ENCODE assay signal across 15 cellular contexts in the genomic region with DNA sequence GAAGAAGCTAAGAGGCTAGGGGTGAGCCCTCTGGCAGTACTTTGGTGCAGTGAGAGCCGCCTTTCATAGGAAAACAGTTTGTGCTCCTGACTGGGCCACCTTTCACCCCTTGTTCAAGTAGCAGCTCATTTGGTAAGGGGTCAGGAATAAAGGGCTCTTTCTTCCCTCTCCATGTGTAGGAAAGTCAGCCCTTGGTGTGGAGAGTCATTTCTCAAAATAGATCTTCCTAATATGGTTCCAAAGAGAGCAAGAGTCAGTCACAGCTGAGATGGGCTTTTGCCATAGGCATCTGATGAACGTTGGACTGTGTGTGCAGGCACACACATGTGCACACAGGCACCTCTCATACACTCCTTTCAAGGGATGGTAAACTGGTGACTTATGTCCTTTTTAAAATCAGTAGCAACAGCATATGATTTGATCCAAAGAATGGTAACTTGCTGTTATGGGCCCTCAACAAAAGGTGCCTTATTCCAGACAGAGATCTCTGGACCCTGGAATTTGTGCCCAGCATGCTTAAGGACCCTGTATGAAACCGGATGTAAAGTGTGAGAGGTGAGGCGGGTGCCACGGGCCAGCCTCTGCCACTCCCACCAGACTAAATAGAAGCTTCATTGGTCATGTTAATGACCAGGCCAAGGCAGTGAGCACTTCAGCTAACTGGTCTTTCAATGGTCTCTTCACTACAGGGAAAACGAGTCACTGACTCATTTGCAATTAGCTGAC. TPM values are rescaled to one million over a fixed set of nuclear protein-coding genes. Genes with fewer than 3 reads are reported as not detected.
A peak's percentile ranks its signal among the peaks of the same experiment; 100 is the strongest.
DNase-seq lines count a peak whose midpoint lies in the region; TF ChIP-seq lines count a peak whose summit lies in the region.
"Had no signal": no experiment of that assay in that cellular context is flagged by ENCODE, and none has a peak within 500 bp of the region (broad histone marks: within the 10 kb centered on the region; RNA-seq: fewer than 3 reads in every experiment).

No MANE protein-coding gene starts in this region.

- H3K36me3 ChIP-seq in sigmoid colon (no peaks in the 10 kb centered on the region), prostate gland (no peaks in the 10 kb centered on the region)
- H3K36me3 ChIP-seq: spleen, thoracic aorta had no signal

- no peak for TF ChIP-seq EP300 in sigmoid colon (IDR thresholded peaks at IDR 0.05)

- no peaks in the 10 kb centered on the region for H3K36me3 Mint-ChIP-seq in chondrocyte (ENCODE audit: low read depth)

- no peaks in the 10 kb centered on the region for H3K27me3 Mint-ChIP-seq in chondrocyte (ENCODE audit: low read depth)
- H3K27me3 Mint-ChIP-seq: activated naive CD8-positive, alpha-beta T cell treated with anti-CD3 and anti-CD28 coated beads, Interleukin-2, amount 10 ng/mL, durations not matched to agents 7 days and 5 days had no signal

- no peaks in the 10 kb centered on the region for H3K4me1 ChIP-seq in sigmoid colon
- no peaks in the 10 kb centered on the region for H3K4me1 ChIP-seq in prostate gland (replicated peaks)
- H3K4me1 ChIP-seq: A549 had no signal

- H3K27ac ChIP-seq in layer of hippocampus (ENCODE audit: low read depth, low read length) (peak overlapping the region; percentile 39), sigmoid colon (peak overlapping the region in 3 of 4 donors; percentile 16 to 40 (median 24)), prostate gland (no peak overlapping the region)
- H3K27ac ChIP-seq: A549, thoracic aorta had no signal

- no peak for TF ChIP-seq POLR2A in sigmoid colon (IDR thresholded peaks at IDR 0.05)
- TF ChIP-seq POLR2A in prostate gland (IDR thresholded peaks at IDR 0.05), result no peak

- H3K9me3 Mint-ChIP-seq in chondrocyte (ENCODE audit: low read depth), result no peaks in the 10 kb centered on the region
- H3K9me3 Mint-ChIP-seq: activated naive CD8-positive, alpha-beta T cell treated with anti-CD3 and anti-CD28 coated beads, Interleukin-2, amount 10 ng/mL, durations not matched to agents 7 days and 5 days had no signal

- H3K27ac Mint-ChIP-seq in chondrocyte (ENCODE audit: unreplicated experiment), result peak overlapping the region; percentile 36
- H3K27ac Mint-ChIP-seq: activated naive CD8-positive, alpha-beta T cell treated with anti-CD3 and anti-CD28 coated beads, Interleukin-2, amount 10 ng/mL, durations not matched to agents 7 days and 5 days had no signal

- H3K4me3 Mint-ChIP-seq in chondrocyte (ENCODE audit: unreplicated experiment), result no peak overlapping the region
- H3K4me3 Mint-ChIP-seq: activated naive CD8-positive, alpha-beta T cell treated with anti-CD3 and anti-CD28 coated beads, Interleukin-2, amount 10 ng/mL, durations not matched to agents 7 days and 5 days had no signal

- intact Hi-C loops in sigmoid colon (cut with DNase I), result no loop called here
- intact Hi-C loops in prostate gland (cut with DNase I), result no loop called here

- no peak overlapping the region for H3K4me3 ChIP-seq in sigmoid colon
- H3K4me3 ChIP-seq in prostate gland, result no peak overlapping the region
- H3K4me3 ChIP-seq: A549, spleen, thoracic aorta had no signal

- H3K9me3 ChIP-seq in sigmoid colon (no peaks in the 10 kb centered on the region), prostate gland (no peaks in the 10 kb centered on the region)
- H3K9me3 ChIP-seq: A549, spleen, thoracic aorta had no signal

- DNase-seq in COLO829 (ENCODE audit: low spot score) (peak; percentile 94), chondrocyte (ENCODE audit: low spot score) (no peak), sigmoid colon (no peak), prostate gland (ENCODE audit: low spot score) (no peak), NCI-H2171 treated with DMSO at 0.1 percent for 48 hours (lab: John Stamatoyannopoulos, UW) (no peak), NCI-H1694 treated with DMSO at 0.1 percent for 48 hours (lab: John Stamatoyannopoulos, UW) (no peak)
- no peak for DNase-seq in activated CD4-positive, alpha-beta T cell treated with anti-CD3 and anti-CD28 coated beads for 48 hours
- DNase-seq: activated naive CD8-positive, alpha-beta T cell treated with anti-CD3 and anti-CD28 coated beads, Interleukin-2, amount 10 ng/mL, durations not matched to agents 7 days and 5 days; effector CD8-positive, alpha-beta T cell; KBM-7; NCI-H2029; spleen had no signal

- 35 to 77% methylated on average over 6 of the region's 6 CpGs for WGBS in sigmoid colon, 2 donors
- WGBS in prostate gland, result 73% methylated on average over 6 of the region's 6 CpGs

- H3K27me3 ChIP-seq in layer of hippocampus (ENCODE audit: control insufficient read depth, insufficient read depth, low read length) (no peaks in the 10 kb centered on the region), sigmoid colon (no peaks in the 10 kb centered on the region), prostate gland (replicated peaks; ENCODE audit: insufficient read depth) (no peaks in the 10 kb centered on the region)
- H3K27me3 ChIP-seq: spleen had no signal

- H3K4me1 Mint-ChIP-seq in chondrocyte (ENCODE audit: low read depth), result peaks cover 34% of the 10 kb centered on the region

- TF ChIP-seq CTCF in chondrocyte (IDR thresholded peaks at IDR 0.05) (no peak), sigmoid colon (IDR thresholded peaks at IDR 0.05) (no peak), prostate gland (IDR thresholded peaks at IDR 0.05) (no peak)

RNA-seq across cellular contexts. Expression of a gene that starts 16.7 kb away (rescaled TPM):
- total RNA-seq in chondrocyte, result 12.3 to 20.4 TPM (median 14.2 TPM) in 3 replicates
- total RNA-seq in sigmoid colon, result 10 to 100 TPM; 17.6 to 27.8 (median 20.0) TPM
- polyA plus RNA-seq in sigmoid colon, result 1 to 10 TPM; 5.3 to 6.0 (median 5.6) TPM
- 10 to 100 TPM in 1 of 2 donors, 1 to 10 TPM in 1; 9.2 to 12.4 TPM for total RNA-seq in prostate gland

Comparison
In these comparisons a context has a peak if more than half of its experiments do, and no peak if none do; other contexts are left out.
1. H3K27ac ChIP-seq: peak in layer of hippocampus (single experiment) and sigmoid colon (3 of 4); none in prostate gland (0 of 2).